Comparison of ENCODE assay signal across 15 cellular contexts in genomic region chr17:79977161-79977631, GRCh38. TPM values are rescaled to one million over a fixed set of nuclear protein-coding genes. Genes with fewer than 3 reads are reported as not detected.
"Had no signal": no experiment of that assay in that cellular context is flagged by ENCODE, and none has a peak within 500 bp of the region (broad histone marks: within the 10 kb centered on the region; RNA-seq: fewer than 3 reads in every experiment).

No MANE protein-coding gene starts in this region.

- H3K4me3 ChIP-seq: lung, transverse colon had no signal

- H3K27ac ChIP-seq: transverse colon had no signal

- FAIRE-seq: colon, TTC549 had no signal

- H3K36me3 ChIP-seq: transverse colon had no signal

- DNase-seq: activated CD4-positive, alpha-beta T cell treated with anti-CD3 and anti-CD28 coated beads, Interleukin-2, amount 10 ng/mL, durations not matched to agents 7 days and 5 days; activated CD8-positive, alpha-beta memory T cell treated with anti-CD3 and anti-CD28 coated beads for 24 hours; activated naive CD4-positive, alpha-beta T cell treated with anti-CD3 and anti-CD28 coated beads, Interleukin-2, amount 10 ng/mL, durations not matched to agents 7 days and 5 days; effector CD4-positive, alpha-beta T cell; foreskin melanocyte; stimulated activated CD4-positive, alpha-beta T cell treated with anti-CD3 and anti-CD28 coated beads, Interleukin-15, amount 100 ng/mL, for 24 hours; stimulated activated CD4-positive, alpha-beta T cell treated with anti-CD3 and anti-CD28 coated beads, Interleukin-4, amount 100 ng/mL, for 1 hour; stimulated activated naive CD4-positive, alpha-beta T cell; T-helper 2 cell; transverse colon had no signal

- H3K4me1 Mint-ChIP-seq: activated CD4-positive, alpha-beta T cell treated with anti-CD3 and anti-CD28 coated beads, Interleukin-2, amount 10 ng/mL, durations not matched to agents 7 days and 5 days; activated naive CD4-positive, alpha-beta T cell treated with anti-CD3 and anti-CD28 coated beads, Interleukin-2, amount 10 ng/mL, durations not matched to agents 7 days and 5 days had no signal

- H3K9me3 ChIP-seq: adrenal gland, transverse colon had no signal

- H3K27ac Mint-ChIP-seq: activated CD4-positive, alpha-beta T cell treated with anti-CD3 and anti-CD28 coated beads, Interleukin-2, amount 10 ng/mL, durations not matched to agents 7 days and 5 days; activated naive CD4-positive, alpha-beta T cell treated with anti-CD3 and anti-CD28 coated beads, Interleukin-2, amount 10 ng/mL, durations not matched to agents 7 days and 5 days had no signal

- H3K9me3 Mint-ChIP-seq: activated CD4-positive, alpha-beta T cell treated with anti-CD3 and anti-CD28 coated beads, Interleukin-2, amount 10 ng/mL, durations not matched to agents 7 days and 5 days; activated naive CD4-positive, alpha-beta T cell treated with anti-CD3 and anti-CD28 coated beads, Interleukin-2, amount 10 ng/mL, durations not matched to agents 7 days and 5 days; neural crest cell had no signal

- H3K4me3 Mint-ChIP-seq: activated CD4-positive, alpha-beta T cell treated with anti-CD3 and anti-CD28 coated beads, Interleukin-2, amount 10 ng/mL, durations not matched to agents 7 days and 5 days; activated naive CD4-positive, alpha-beta T cell treated with anti-CD3 and anti-CD28 coated beads, Interleukin-2, amount 10 ng/mL, durations not matched to agents 7 days and 5 days; neural crest cell had no signal

- H3K27me3 Mint-ChIP-seq: activated CD4-positive, alpha-beta T cell treated with anti-CD3 and anti-CD28 coated beads, Interleukin-2, amount 10 ng/mL, durations not matched to agents 7 days and 5 days had no signal

- H3K36me3 Mint-ChIP-seq: activated naive CD4-positive, alpha-beta T cell treated with anti-CD3 and anti-CD28 coated beads, Interleukin-2, amount 10 ng/mL, durations not matched to agents 7 days and 5 days had no signal

- H3K27me3 ChIP-seq: adrenal gland, transverse colon had no signal

RNA-seq across cellular contexts. Expression of gene CCDC40, which starts 59.2 kb away (rescaled TPM):
- total RNA-seq: activated CD4-positive, alpha-beta T cell treated with anti-CD3 and anti-CD28 coated beads, Interleukin-2, amount 10 ng/mL, durations not matched to agents 7 days and 5 days had no signal
